Comparison of ENCODE assay signal across 14 cellular contexts in genomic region chr11:69880803-69881445, GRCh38.
"Had no signal": no experiment of that assay in that cellular context is flagged by ENCODE, and none has a peak within 500 bp of the region (broad histone marks: within the 10 kb centered on the region; RNA-seq: fewer than 3 reads in every experiment).

No MANE protein-coding gene starts in this region.

- H3K27ac ChIP-seq: colonic mucosa, esophagus muscularis mucosa, transverse colon had no signal

- H3K4me3 Mint-ChIP-seq: activated naive CD4-positive, alpha-beta T cell treated with anti-CD3 and anti-CD28 coated beads, Interleukin-2, amount 50 U/mL, for 24 hours; activated T-helper 17 cell treated with anti-CD3 and anti-CD28 coated beads, Interleukin-2, amount 50 U/mL, for 72 hours; neural crest cell had no signal

- H3K27me3 ChIP-seq: colonic mucosa, transverse colon had no signal

- H3K9me3 Mint-ChIP-seq: activated naive CD4-positive, alpha-beta T cell treated with anti-CD3 and anti-CD28 coated beads, Interleukin-2, amount 50 U/mL, for 24 hours; activated T-helper 17 cell treated with anti-CD3 and anti-CD28 coated beads, Interleukin-2, amount 50 U/mL, for 72 hours; neural crest cell had no signal

- H3K36me3 Mint-ChIP-seq: activated naive CD4-positive, alpha-beta T cell treated with anti-CD3 and anti-CD28 coated beads, Interleukin-2, amount 50 U/mL, for 24 hours had no signal

- ATAC-seq: activated CD4-positive, CD25-positive, alpha-beta regulatory T cell treated with anti-CD3 and anti-CD28 coated beads, Interleukin-2, amount 50 U/mL, for 24 hours; activated T-helper 17 cell treated with anti-CD3 and anti-CD28 coated beads, Interleukin-2, amount 50 U/mL, for 72 hours had no signal

- H3K27ac Mint-ChIP-seq: activated naive CD4-positive, alpha-beta T cell treated with anti-CD3 and anti-CD28 coated beads, Interleukin-2, amount 50 U/mL, for 24 hours; activated T-helper 17 cell treated with anti-CD3 and anti-CD28 coated beads, Interleukin-2, amount 50 U/mL, for 72 hours had no signal

- DNase-seq: amniotic stem cell; caudate nucleus; colonic mucosa; hippocampal formation; stimulated activated CD4-positive, alpha-beta T cell treated with anti-CD3 and anti-CD28 coated beads, Interleukin-15, amount 100 ng/mL, for 24 hours; stimulated activated CD4-positive, alpha-beta T cell treated with anti-CD3 and anti-CD28 coated beads, Interleukin-4, amount 100 ng/mL, for 24 hours; stimulated activated naive CD4-positive, alpha-beta T cell; SW 1271; transverse colon had no signal

- H3K4me1 ChIP-seq: colonic mucosa, esophagus muscularis mucosa, transverse colon had no signal

- H3K36me3 ChIP-seq: colonic mucosa, esophagus muscularis mucosa, transverse colon had no signal

- H3K4me1 Mint-ChIP-seq: activated naive CD4-positive, alpha-beta T cell treated with anti-CD3 and anti-CD28 coated beads, Interleukin-2, amount 50 U/mL, for 24 hours; activated T-helper 17 cell treated with anti-CD3 and anti-CD28 coated beads, Interleukin-2, amount 50 U/mL, for 72 hours; neural crest cell had no signal

- H3K4me3 ChIP-seq: colonic mucosa, esophagus muscularis mucosa, transverse colon had no signal

- H3K9me3 ChIP-seq: colonic mucosa, transverse colon had no signal
